Comparison of ENCODE assay signal across 8 cellular contexts in the genomic region with DNA sequence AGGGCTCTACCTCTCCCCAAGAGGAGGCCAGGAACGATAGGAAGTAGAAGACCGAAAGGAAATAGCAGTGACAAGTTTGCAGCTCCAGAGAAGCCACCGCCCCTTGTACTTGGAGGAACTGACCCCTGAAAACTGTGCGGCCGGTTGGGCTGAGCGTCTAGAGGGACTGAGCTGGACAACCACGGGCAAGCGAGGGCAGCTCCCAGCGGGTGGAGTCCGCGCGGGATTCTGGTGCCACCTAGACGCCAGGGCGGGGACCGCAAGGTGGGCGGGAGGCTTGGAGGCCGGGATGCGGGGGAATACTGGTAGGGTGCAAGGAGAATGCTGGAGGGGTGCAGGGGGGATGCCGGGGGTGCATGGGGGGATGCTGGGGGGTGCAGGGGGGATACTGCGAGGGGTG.
A peak's percentile ranks its signal among the peaks of the same experiment; 100 is the strongest.
DNase-seq lines count a peak whose midpoint lies in the region; ATAC-seq lines count a peak whose summit lies in the region.

No MANE protein-coding gene starts in this region.

- peak; percentile 69 for DNase-seq in D341Med (ENCODE audit: low spot score)
- peak; percentile 92 for DNase-seq in HuH-7.5 (ENCODE audit: low spot score)
- DNase-seq in adipocyte (ENCODE audit: low read depth), result peak; percentile 23
- peak; percentile 62 for DNase-seq in stimulated activated naive CD8-positive, alpha-beta T cell treated with anti-CD3 and anti-CD28 coated beads, Interleukin-15, Interleukin-2, amounts not matched to agents 100 U/mL and 50 U/mL, for 24 hours

- H3K27me3 ChIP-seq in adipocyte (replicated peaks; ENCODE audit: control insufficient read depth, insufficient read depth, low read length) (peaks cover 26% of the 10 kb centered on the region), iPS-15b (ENCODE audit: control insufficient read depth, insufficient read depth, low read length) (peaks cover 68% of the 10 kb centered on the region)

- H3K36me3 ChIP-seq in adipocyte (ENCODE audit: control insufficient read depth, insufficient read depth, low read length, severe bottlenecking) (no peaks in the 10 kb centered on the region), iPS-15b (ENCODE audit: control insufficient read depth, insufficient read depth, low read length) (no peaks in the 10 kb centered on the region)

- H3K4me3 ChIP-seq in adipocyte (ENCODE audit: low read length) (peak overlapping the region; percentile 56), iPS-15b (ENCODE audit: low read depth, low read length) (peak overlapping the region; percentile 38)

- H3K4me1 ChIP-seq in adipocyte (ENCODE audit: control insufficient read depth, insufficient read depth, low read length) (peaks cover 10% of the 10 kb centered on the region), iPS-15b (ENCODE audit: control insufficient read depth, insufficient read depth, low read length) (peaks cover 3% of the 10 kb centered on the region)

- H3K9ac ChIP-seq in adipocyte (ENCODE audit: low read length) (no peak overlapping the region), iPS-15b (ENCODE audit: low read depth, low read length) (no peak overlapping the region)

- H3K9me3 ChIP-seq in adipocyte (ENCODE audit: control insufficient read depth, low read length), result peaks cover 3% of the 10 kb centered on the region
- no peaks in the 10 kb centered on the region for H3K9me3 ChIP-seq in iPS-15b (ENCODE audit: control insufficient read depth, insufficient read depth, low read length)

- no peak for ATAC-seq in stimulated activated naive CD8-positive, alpha-beta T cell treated with anti-CD3 and anti-CD28 coated beads, Interleukin-15, Interleukin-2, amounts not matched to agents 100 U/mL and 50 U/mL, for 24 hours
- ATAC-seq in GM19328 (IDR thresholded peaks at IDR 0.05; ENCODE audit: unreplicated experiment), result no peak
- ATAC-seq in GM21381 (IDR thresholded peaks at IDR 0.05; ENCODE audit: unreplicated experiment), result no peak
- ATAC-seq in HG03095 (IDR thresholded peaks at IDR 0.05; ENCODE audit: unreplicated experiment), result no peak

Comparison
In these comparisons a context has a peak if more than half of its experiments do, and no peak if none do; other contexts are left out.
1. DNase-seq: peak in every context shown above with its lines; median percentile 92 in HuH-7.5; 69 in D341Med; 62 in stimulated activated naive CD8-positive, alpha-beta T cell treated with anti-CD3 and anti-CD28 coated beads, Interleukin-15, Interleukin-2, amounts not matched to agents 100 U/mL and 50 U/mL, for 24 hours; 23 in adipocyte.